ENCODE assay signal across 9 cellular contexts in genomic region chr10:32955299-32955772, GRCh38. TPM values are rescaled to one million over a fixed set of nuclear protein-coding genes. Genes with fewer than 3 reads are reported as not detected.
DNase-seq lines count a peak whose midpoint lies in the region; ATAC-seq and TF ChIP-seq lines count a peak whose summit lies in the region.
"Had no signal": no experiment of that assay in that cellular context is flagged by ENCODE, and none has a peak within 500 bp of the region (broad histone marks: within the 10 kb centered on the region; RNA-seq: fewer than 3 reads in every experiment).

No MANE protein-coding gene starts in this region.

- H3K36me3 Mint-ChIP-seq in GM23338 (ENCODE audit: low read depth) (no peaks in the 10 kb centered on the region), T-cell (peaks cover 10% of the 10 kb centered on the region)

- H3K27me3 ChIP-seq in GM23338 (ENCODE audit: insufficient read depth) = no peaks in the 10 kb centered on the region

- POLR2A ChIA-PET in T-cell (lab: Charles Lee) = interaction anchor here (0.6 to 1.3 kb wide), 5 partner anchors 12 to 270 kb away, joined by 3 to 16 read pairs (median 3); no protein-coding TSS in a partner anchor

- H3K27ac Mint-ChIP-seq in GM23338 (peak overlapping the region; percentile 54), T-cell (peak overlapping the region; percentile 66 to 88)

- TF ChIP-seq CTCF in GM23338 (conservative IDR thresholded peaks at IDR 0.05; ENCODE audit: low read depth in 2 of 2) (no peak), fibroblast of the aortic adventitia (IDR thresholded peaks at IDR 0.05; ENCODE audit: insufficient read depth, low read length) (no peak)

- H3F3A ChIP-seq in GM23338 (replicated peaks; ENCODE audit: low read depth) = no peaks in the 10 kb centered on the region

- peaks cover 68% of the 10 kb centered on the region for H3K4me1 ChIP-seq in GM23338 (ENCODE audit: insufficient read depth)

- no peak for ATAC-seq in GM23338
- ATAC-seq in T-cell (replicated peaks in 1 of 4) = no peak
- no peak for ATAC-seq in HG03565 (IDR thresholded peaks at IDR 0.05; ENCODE audit: unreplicated experiment)
- ATAC-seq in HG03457 (IDR thresholded peaks at IDR 0.05; ENCODE audit: unreplicated experiment) = no peak

- no peak overlapping the region for H2AFZ ChIP-seq in GM23338

- H4K20me1 ChIP-seq in GM23338 (replicated peaks; ENCODE audit: insufficient read depth) = peaks cover 30% of the 10 kb centered on the region

- H3K36me3 ChIP-seq in GM23338 (ENCODE audit: insufficient read depth) = no peaks in the 10 kb centered on the region

- H3K4me3 ChIP-seq in GM23338 (peak overlapping the region; percentile 76), fibroblast of the aortic adventitia (ENCODE audit: low read depth, low read length) (peak overlapping the region; percentile 81), skeletal muscle cell (ENCODE audit: low read depth, low read length) (peak overlapping the region; percentile 87)

- CTCF ChIA-PET in T-cell (lab: Charles Lee) = interaction anchor here in 1 of 2 donors (1.0 kb wide), 1 partner anchor 26 kb away, joined by 3 read pairs; no protein-coding TSS in a partner anchor

- H3K79me2 ChIP-seq in GM23338 (replicated peaks; ENCODE audit: insufficient read depth) = peaks cover 88% of the 10 kb centered on the region

- peaks cover 75% of the 10 kb centered on the region for H3K4me1 Mint-ChIP-seq in GM23338
- H3K4me1 Mint-ChIP-seq in T-cell = peaks cover 58 to 77% (median 76%) of the 10 kb centered on the region in 3 donors

- no peaks in the 10 kb centered on the region for H3K9me2 ChIP-seq in GM23338 (ENCODE audit: insufficient read depth)

- H3K27ac ChIP-seq in GM23338 (ENCODE audit: low read depth) = peak overlapping the region; percentile 15; the same call in 1 of the 2 replicates

- DNase-seq in GM23338 (ENCODE audit: low spot score) (no peak), T-cell (no peak), fibroblast of the aortic adventitia (ENCODE audit: low read depth) (no peak), skeletal muscle cell (ENCODE audit: low read depth) (no peak), NCI-H2029 (lab: John Stamatoyannopoulos, UW) (no peak), iPS-NIHi7 (ENCODE audit: extremely low spot score) (no peak)
- DNase-seq: MV-4-11 had no signal

- H3K27me3 Mint-ChIP-seq in GM23338 (ENCODE audit: insufficient read depth, low read depth, poor library complexity) = peaks cover 9% of the 10 kb centered on the region
- H3K27me3 Mint-ChIP-seq in T-cell = no peaks in the 10 kb centered on the region

- H3K4me3 Mint-ChIP-seq in GM23338 (peak overlapping the region; percentile 81), T-cell (peak overlapping the region; percentile 57 to 85 (median 82))

- H3K4me2 ChIP-seq in GM23338 = peak overlapping the region; percentile 92

- H3K9me3 Mint-ChIP-seq in GM23338 (no peaks in the 10 kb centered on the region; the same call in 2 of the 3 replicates), T-cell (no peaks in the 10 kb centered on the region)

TF ChIP-seq in GM23338, 12 proteins besides CTCF, POLR2A, EP300 and RAD21 (continues in another document):
- no peak for TF ChIP-seq EZH2 (IDR thresholded peaks at IDR 0.05; ENCODE audit: low read depth, unreplicated experiment)
- no peak for TF ChIP-seq POLR2AphosphoS5 (IDR thresholded peaks at IDR 0.05; ENCODE audit: low read depth)
- TF ChIP-seq ZNF331 (CRISPR knock-in tag; IDR thresholded peaks at IDR 0.05; ENCODE audit: low read depth) = no peak
- TF ChIP-seq STAT1 (IDR thresholded peaks at IDR 0.05; ENCODE audit: unreplicated experiment) = no peak
- no peak for TF ChIP-seq ZNF462 (CRISPR knock-in tag; IDR thresholded peaks at IDR 0.05)
- no peak for TF ChIP-seq CREB1 (CRISPR knock-in tag; IDR thresholded peaks at IDR 0.05; ENCODE audit: low read depth)
- TF ChIP-seq NANOG (IDR thresholded peaks at IDR 0.05; ENCODE audit: borderline replicate concordance) = no peak
- no peak for TF ChIP-seq JUNB (IDR thresholded peaks at IDR 0.05; ENCODE audit: unreplicated experiment)
- TF ChIP-seq ZNF114 (CRISPR knock-in tag; IDR thresholded peaks at IDR 0.05) = no peak
- no peak for TF ChIP-seq EZH2phosphoT487 (IDR thresholded peaks at IDR 0.05; ENCODE audit: unreplicated experiment)

RNA-seq across cellular contexts. Expression of gene ITGB1, which starts 2.7 kb away (rescaled TPM):
- 439 and 441 TPM in 2 replicates for total RNA-seq in GM23338 (2014; rRNA removed; shearing (Covaris generic))
- 309 and 317 TPM in 2 replicates for polyA plus RNA-seq in GM23338 (2016; fragmentation: Nextera tagmentation; extraction: Ambion mirVana)
- total RNA-seq in T-cell (100 to 1,000 TPM; 140 to 269 (median 177) TPM), fibroblast of the aortic adventitia (ENCODE audit: low replicate concordance) (2,201 and 3,050 TPM in 2 replicates)
